In genomic region chr6:169159331-169159730, GRCh38 we compare ENCODE assay signal across 32 cellular contexts.
"Had no signal": no experiment of that assay in that cellular context is flagged by ENCODE, and none has a peak within 500 bp of the region (broad histone marks: within the 10 kb centered on the region; RNA-seq: fewer than 3 reads in every experiment).

No MANE protein-coding gene starts in this region.

- H3K27ac Mint-ChIP-seq: activated CD4-positive, alpha-beta T cell treated with anti-CD3 and anti-CD28 coated beads for 36 hours; activated CD8-positive, alpha-beta memory T cell treated with anti-CD3 and anti-CD28 coated beads, Interleukin-2, amount 10 ng/mL, durations not matched to agents 7 days and 5 days; activated CD8-positive, alpha-beta T cell treated with anti-CD3 and anti-CD28 coated beads, Interleukin-2, amount 10 ng/mL, durations not matched to agents 7 days and 5 days; activated naive CD4-positive, alpha-beta T cell treated with anti-CD3 and anti-CD28 coated beads, Interleukin-2, amount 50 U/mL, for 24 hours; activated naive CD8-positive, alpha-beta T cell treated with anti-CD3 and anti-CD28 coated beads, Interleukin-2, amount 50 U/mL, for 24 hours; activated T-helper 2 cell treated with anti-CD3 and anti-CD28 coated beads, Interferon-gamma antibody, Interleukin-2, Interleukin-4, amounts not matched to agents 10 μg/mL and 5 μg/mL and 100 μg/mL, durations not matched to agents 14 hours and 24 hours and 36 hours; naive thymus-derived CD8-positive, alpha-beta T cell; neural progenitor cell; stimulated activated memory B cell treated with anti-CD40 and anti-IgM and Interleukin-4, amounts not matched to agents 10 μg/mL and 1 μg/mL and 100 μg/mL, for 72 hours; T-cell had no signal

- H3K4me3 Mint-ChIP-seq: activated CD4-positive, alpha-beta T cell treated with anti-CD3 and anti-CD28 coated beads for 36 hours; activated CD8-positive, alpha-beta memory T cell treated with anti-CD3 and anti-CD28 coated beads, Interleukin-2, amount 10 ng/mL, durations not matched to agents 7 days and 5 days; activated CD8-positive, alpha-beta T cell treated with anti-CD3 and anti-CD28 coated beads, Interleukin-2, amount 10 ng/mL, durations not matched to agents 7 days and 5 days; activated naive CD4-positive, alpha-beta T cell treated with anti-CD3 and anti-CD28 coated beads, Interleukin-2, amount 50 U/mL, for 24 hours; activated naive CD8-positive, alpha-beta T cell treated with anti-CD3 and anti-CD28 coated beads, Interleukin-2, amount 50 U/mL, for 24 hours; naive thymus-derived CD8-positive, alpha-beta T cell; neural progenitor cell; stimulated activated memory B cell treated with anti-CD40 and anti-IgM and Interleukin-4, amounts not matched to agents 10 μg/mL and 1 μg/mL and 100 μg/mL, for 72 hours; stimulated activated naive CD8-positive, alpha-beta T cell treated with anti-CD3 and anti-CD28 coated beads, Interleukin-15, amount 100 ng/mL, for 72 hours; T-cell had no signal

- H3K9me3 Mint-ChIP-seq: activated naive CD4-positive, alpha-beta T cell treated with anti-CD3 and anti-CD28 coated beads, Interleukin-2, amount 50 U/mL, for 24 hours; activated naive CD8-positive, alpha-beta T cell treated with anti-CD3 and anti-CD28 coated beads, Interleukin-2, amount 50 U/mL, for 24 hours; activated T-helper 2 cell treated with anti-CD3 and anti-CD28 coated beads, Interferon-gamma antibody, Interleukin-2, Interleukin-4, amounts not matched to agents 10 μg/mL and 5 μg/mL and 100 μg/mL, durations not matched to agents 14 hours and 24 hours and 36 hours; T-cell had no signal

- H3K27me3 Mint-ChIP-seq: activated CD8-positive, alpha-beta memory T cell treated with anti-CD3 and anti-CD28 coated beads, Interleukin-2, amount 10 ng/mL, durations not matched to agents 7 days and 5 days had no signal

- ATAC-seq: activated CD4-positive, alpha-beta T cell treated with anti-CD3 and anti-CD28 coated beads for 36 hours; activated CD8-positive, alpha-beta memory T cell treated with anti-CD3 and anti-CD28 coated beads, Interleukin-2, amount 10 ng/mL, durations not matched to agents 7 days and 5 days; activated CD8-positive, alpha-beta T cell treated with anti-CD3 and anti-CD28 coated beads, Interleukin-2, amount 10 ng/mL, durations not matched to agents 7 days and 5 days; activated naive CD8-positive, alpha-beta T cell treated with anti-CD3 and anti-CD28 coated beads, Interleukin-2, amount 50 U/mL, for 24 hours; heart right ventricle; lower lobe of right lung; naive thymus-derived CD8-positive, alpha-beta T cell; sciatic nerve; stimulated activated memory B cell treated with anti-CD40 and anti-IgM and Interleukin-4, amounts not matched to agents 10 μg/mL and 1 μg/mL and 100 μg/mL, for 72 hours; stimulated activated naive CD8-positive, alpha-beta T cell treated with anti-CD3 and anti-CD28 coated beads, Interleukin-15, amount 100 ng/mL, for 72 hours; T-cell; upper lobe of right lung had no signal

- H3K27me3 ChIP-seq: colonic mucosa, heart right ventricle, left lung, neural progenitor cell, thyroid gland, upper lobe of right lung had no signal

- H3K27ac ChIP-seq: colonic mucosa, dorsolateral prefrontal cortex, lower lobe of right lung, neural progenitor cell, prostate gland had no signal

- H3K9me3 ChIP-seq: colonic mucosa, heart right ventricle, left lung, lower lobe of right lung, prostate gland, thyroid gland, upper lobe of right lung had no signal

- H3K4me1 Mint-ChIP-seq: activated CD4-positive, alpha-beta T cell treated with anti-CD3 and anti-CD28 coated beads for 36 hours; activated CD8-positive, alpha-beta memory T cell treated with anti-CD3 and anti-CD28 coated beads, Interleukin-2, amount 10 ng/mL, durations not matched to agents 7 days and 5 days; activated naive CD4-positive, alpha-beta T cell treated with anti-CD3 and anti-CD28 coated beads, Interleukin-2, amount 50 U/mL, for 24 hours; stimulated activated memory B cell treated with anti-CD40 and anti-IgM and Interleukin-4, amounts not matched to agents 10 μg/mL and 1 μg/mL and 100 μg/mL, for 72 hours; T-cell had no signal

- DNase-seq: activated CD4-positive, alpha-beta T cell treated with anti-CD3 and anti-CD28 coated beads for 36 hours; activated CD4-positive, CD25-positive, alpha-beta regulatory T cell; activated CD8-positive, alpha-beta memory T cell treated with anti-CD3 and anti-CD28 coated beads, Interleukin-2, amount 10 ng/mL, durations not matched to agents 7 days and 5 days; activated CD8-positive, alpha-beta T cell treated with anti-CD3 and anti-CD28 coated beads, Interleukin-2, amount 10 ng/mL, durations not matched to agents 7 days and 5 days; activated naive CD8-positive, alpha-beta T cell treated with anti-CD3 and anti-CD28 coated beads, Interleukin-2, amount 50 U/mL, for 24 hours; activated T-cell treated with anti-CD3 and anti-CD28 coated beads, Interleukin-2, amount 50 U/mL, for 48 hours; amygdala; colonic mucosa; dorsolateral prefrontal cortex; effector memory CD4-positive, alpha-beta T cell; erythroblast; heart right ventricle; lower lobe of right lung; mesenchymal stem cell; naive thymus-derived CD8-positive, alpha-beta T cell; retina; stimulated activated CD4-positive, alpha-beta T cell treated with anti-CD3 and anti-CD28 coated beads, Interleukin-12 subunit alpha, Interleukin-12 subunit beta, amount 100 ng/mL, for 4 hours; stimulated activated CD4-positive, alpha-beta T cell treated with anti-CD3 and anti-CD28 coated beads, Interleukin-4, amount 100 ng/mL, for 1 hour; stimulated activated naive CD8-positive, alpha-beta T cell treated with anti-CD3 and anti-CD28 coated beads, Interleukin-15, amount 100 ng/mL, for 72 hours; substantia nigra; T-cell; thyroid gland; upper lobe of right lung had no signal

- H3K36me3 ChIP-seq: colonic mucosa, heart right ventricle, left lung, lower lobe of right lung, neural progenitor cell, prostate gland, thyroid gland, upper lobe of right lung had no signal

- FAIRE-seq: bronchial epithelial cell had no signal

- H3K9ac ChIP-seq: neural progenitor cell had no signal

- H3K36me3 Mint-ChIP-seq: activated CD8-positive, alpha-beta memory T cell treated with anti-CD3 and anti-CD28 coated beads, Interleukin-2, amount 10 ng/mL, durations not matched to agents 7 days and 5 days; activated naive CD4-positive, alpha-beta T cell treated with anti-CD3 and anti-CD28 coated beads, Interleukin-2, amount 50 U/mL, for 24 hours; naive thymus-derived CD8-positive, alpha-beta T cell; neural progenitor cell; stimulated activated memory B cell treated with anti-CD40 and anti-IgM and Interleukin-4, amounts not matched to agents 10 μg/mL and 1 μg/mL and 100 μg/mL, for 72 hours; T-cell had no signal

- H3K4me2 ChIP-seq: neural progenitor cell had no signal

- H3K4me3 ChIP-seq: colonic mucosa, dorsolateral prefrontal cortex, heart right ventricle, left lung, lower lobe of right lung, neural progenitor cell, prostate gland, skin epidermis, thyroid gland, upper lobe of right lung had no signal

- H3K4me1 ChIP-seq: colonic mucosa, left lung, neural progenitor cell, prostate gland had no signal

- H2AFZ ChIP-seq: neural progenitor cell had no signal
